Comparison of ENCODE assay signal across 8 cellular contexts in the genomic region with DNA sequence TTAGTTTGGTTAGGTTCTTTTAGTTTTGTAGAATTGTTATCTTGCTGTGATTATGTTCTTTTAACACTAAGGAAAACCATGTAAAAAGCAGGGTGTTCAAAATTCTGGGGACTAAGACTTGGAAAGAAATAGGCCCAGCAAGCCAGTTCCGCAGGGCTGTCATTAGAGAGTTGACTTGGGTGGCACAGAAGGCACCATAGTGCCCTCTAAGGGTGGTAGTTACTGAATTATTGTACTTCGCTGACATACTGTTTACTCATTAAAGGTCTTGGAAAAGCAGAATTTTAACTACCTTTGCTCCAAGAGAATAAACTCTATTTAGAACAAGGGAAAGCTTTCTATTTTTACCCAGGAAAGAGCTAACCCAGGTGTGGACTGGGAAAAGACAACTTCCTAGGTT.
A peak's percentile ranks its signal among the peaks of the same experiment; 100 is the strongest.
DNase-seq lines count a peak whose midpoint lies in the region; ATAC-seq and TF ChIP-seq lines count a peak whose summit lies in the region.

No MANE protein-coding gene starts in this region.

- DNase-seq in LHCN-M2 (ENCODE audit: low read depth): peak; percentile 22
- DNase-seq in breast epithelium (ENCODE audit: low spot score in 2 of 2): no peak
- peak; percentile 71 for DNase-seq in medulla oblongata (ENCODE audit: extremely low spot score)
- no peak for DNase-seq in uterus
- no peak for DNase-seq in T1000 (lab: John Stamatoyannopoulos, UW)

- H3K27me3 ChIP-seq in breast epithelium: no peaks in the 10 kb centered on the region
- no peaks in the 10 kb centered on the region for H3K27me3 ChIP-seq in uterus

- H3K9me3 ChIP-seq in breast epithelium (no peaks in the 10 kb centered on the region), uterus (no peaks in the 10 kb centered on the region)

- TF ChIP-seq CTCF in 22Rv1 (IDR thresholded peaks at IDR 0.05): peak; percentile 71
- peak; percentile 43 for TF ChIP-seq CTCF in GM12873 (IDR thresholded peaks at IDR 0.05; ENCODE audit: insufficient read depth, low read depth, low read length, missing control alignments)
- TF ChIP-seq CTCF in breast epithelium (IDR thresholded peaks at IDR 0.05): peak in 2 of 3 donors; percentile 21 to 44
- TF ChIP-seq CTCF in uterus (IDR thresholded peaks at IDR 0.05): peak in 2 of 4 experiments; percentile 17 to 23

- H3K4me1 ChIP-seq in breast epithelium: no peaks in the 10 kb centered on the region
- no peaks in the 10 kb centered on the region for H3K4me1 ChIP-seq in uterus

- intact Hi-C loops in breast epithelium (cut with DNase I; ENCODE audit: low total_unique reads): loop anchor here (10.0 kb wide), 1 partner anchor 211 kb away; no protein-coding TSS in a partner anchor
- intact Hi-C loops in uterus (cut with DNase I; ENCODE audit: low total_unique reads): loop anchor here (10.0 kb wide), 1 partner anchor 211 kb away; no protein-coding TSS in a partner anchor

- no peak for ATAC-seq in GM21526 (IDR thresholded peaks at IDR 0.05; ENCODE audit: low FRiP score, unreplicated experiment)

- H3K27ac ChIP-seq in 22Rv1 (no peak overlapping the region), breast epithelium (no peak overlapping the region), uterus (no peak overlapping the region)

- TF ChIP-seq POLR2A in breast epithelium (IDR thresholded peaks at IDR 0.05) (no peak), uterus (IDR thresholded peaks at IDR 0.05) (no peak)

- H3K36me3 ChIP-seq in breast epithelium (no peaks in the 10 kb centered on the region), uterus (no peaks in the 10 kb centered on the region)

- H3K4me3 ChIP-seq in breast epithelium: no peak overlapping the region
- no peak overlapping the region for H3K4me3 ChIP-seq in uterus

Comparison
In these comparisons a context has a peak if more than half of its experiments do, and no peak if none do; other contexts are left out.
1. DNase-seq: peak in LHCN-M2 (single experiment) and medulla oblongata (single experiment); none in breast epithelium (0 of 2), uterus (0 of 2) and T1000 (single experiment).